16 cellular contexts compared by ENCODE assay signal in the genomic region with DNA sequence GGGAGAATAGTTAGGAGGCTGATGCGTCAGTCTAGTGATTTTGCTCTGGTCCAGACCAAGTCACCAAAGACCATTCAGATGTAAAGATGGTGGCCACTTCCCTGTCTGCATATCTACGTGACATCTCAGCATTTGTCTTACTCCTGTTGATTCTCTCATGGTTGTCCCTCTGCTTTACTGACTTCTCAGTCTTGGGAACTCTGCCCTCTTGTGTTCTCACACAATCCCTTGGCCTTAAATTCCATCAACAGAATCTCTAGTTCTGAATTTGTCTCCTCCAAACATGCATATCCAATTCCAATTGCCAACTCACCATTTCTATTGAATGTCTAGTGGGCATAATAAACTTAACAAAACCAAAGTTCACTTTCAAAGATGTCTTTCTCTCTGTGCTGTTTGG.
DNase-seq lines count a peak whose midpoint lies in the region; ATAC-seq and TF ChIP-seq lines count a peak whose summit lies in the region.
"Had no signal": no experiment of that assay in that cellular context is flagged by ENCODE, and none has a peak within 500 bp of the region (broad histone marks: within the 10 kb centered on the region; RNA-seq: fewer than 3 reads in every experiment).

No MANE protein-coding gene starts in this region.

- no peak overlapping the region for H3K27ac ChIP-seq in endodermal cell (ENCODE audit: low read depth, low read length)
- H3K27ac ChIP-seq in substantia nigra (ENCODE audit: low read depth, low read length, poor library complexity, severe bottlenecking), result peak overlapping the region; percentile 69
- H3K27ac ChIP-seq: pancreas had no signal

- H3K27me3 Mint-ChIP-seq in endodermal cell (ENCODE audit: insufficient read depth), result no peaks in the 10 kb centered on the region

- DNase-seq in NCI-H82 (lab: John Stamatoyannopoulos, UW), result peak; percentile 23
- DNase-seq in NCI-H82 treated with DMSO at 0.1 percent for 48 hours (lab: John Stamatoyannopoulos, UW; ENCODE audit: unreplicated experiment), result no peak
- peak; percentile 5 for DNase-seq in NCI-H1694 (lab: John Stamatoyannopoulos, UW)
- no peak for DNase-seq in endodermal cell
- peak in 5 of 49 donors; percentile 5 to 31 (median 20) for DNase-seq in substantia nigra (lab: John Stamatoyannopoulos, UW)
- no peak for DNase-seq in GOT3 (lab: John Stamatoyannopoulos, UW)
- no peak for DNase-seq in dedifferentiated amniotic fluid mesenchymal stem cell (ENCODE audit: extremely low spot score)
- DNase-seq: ACHN; activated CD4-positive, alpha-beta T cell treated with anti-CD3 and anti-CD28 coated beads, Interleukin-2, amount 50 U/mL, for 4 hours; cortex of kidney; KG1; mammary epithelial cell; pancreas; stimulated activated naive CD4-positive, alpha-beta T cell had no signal

- no peaks in the 10 kb centered on the region for H3K36me3 ChIP-seq in endodermal cell (ENCODE audit: control insufficient read depth, insufficient read depth, low read length)
- H3K36me3 ChIP-seq: pancreas had no signal

- H3K4me3 Mint-ChIP-seq in endodermal cell, result no peak overlapping the region
- H3K4me3 Mint-ChIP-seq: activated naive CD4-positive, alpha-beta T cell treated with anti-CD3 and anti-CD28 coated beads, Interleukin-2, amount 50 U/mL, for 24 hours had no signal

- ATAC-seq in HG02852 (IDR thresholded peaks at IDR 0.05; ENCODE audit: unreplicated experiment), result no peak
- ATAC-seq: pancreas had no signal

- no peaks in the 10 kb centered on the region for H3K36me3 Mint-ChIP-seq in endodermal cell (ENCODE audit: low read depth)
- H3K36me3 Mint-ChIP-seq: activated naive CD4-positive, alpha-beta T cell treated with anti-CD3 and anti-CD28 coated beads, Interleukin-2, amount 50 U/mL, for 24 hours had no signal

- peaks cover 8% of the 10 kb centered on the region for H3K4me1 Mint-ChIP-seq in endodermal cell
- H3K4me1 Mint-ChIP-seq: activated naive CD4-positive, alpha-beta T cell treated with anti-CD3 and anti-CD28 coated beads, Interleukin-2, amount 50 U/mL, for 24 hours had no signal

- no peak overlapping the region for H3K4me3 ChIP-seq in endodermal cell (ENCODE audit: low read length)
- H3K4me3 ChIP-seq: pancreas had no signal

- no peaks in the 10 kb centered on the region for H3K4me1 ChIP-seq in endodermal cell (ENCODE audit: control insufficient read depth, insufficient read depth, low read length)
- H3K4me1 ChIP-seq: pancreas had no signal

- 68 to 82% methylated on average over 2 of the region's 2 CpGs for WGBS in endodermal cell (ENCODE audit: insufficient coverage in 1 of 2, insufficient read length in 1 of 2), 2 experiments

- H3K9me3 ChIP-seq in endodermal cell (ENCODE audit: control insufficient read depth, low read length), result no peaks in the 10 kb centered on the region
- H3K9me3 ChIP-seq: pancreas had no signal

- H3K27me3 ChIP-seq in endodermal cell (ENCODE audit: control insufficient read depth, insufficient read depth, low read length, poor library complexity, severe bottlenecking), result no peaks in the 10 kb centered on the region

- no peak overlapping the region for H3K9ac ChIP-seq in endodermal cell (ENCODE audit: extremely low read depth, low read length, poor library complexity, severe bottlenecking)

- peak; percentile 72 for TF ChIP-seq CTCF in endodermal cell (conservative IDR thresholded peaks at IDR 0.05)

- H3K27ac Mint-ChIP-seq in endodermal cell, result no peak overlapping the region
- H3K27ac Mint-ChIP-seq: activated naive CD4-positive, alpha-beta T cell treated with anti-CD3 and anti-CD28 coated beads, Interleukin-2, amount 50 U/mL, for 24 hours had no signal

- H3K9me3 Mint-ChIP-seq in endodermal cell, result no peaks in the 10 kb centered on the region
- H3K9me3 Mint-ChIP-seq: activated naive CD4-positive, alpha-beta T cell treated with anti-CD3 and anti-CD28 coated beads, Interleukin-2, amount 50 U/mL, for 24 hours had no signal

Comparison
In these comparisons a context has a peak if more than half of its experiments do, and no peak if none do; other contexts are left out.
1. DNase-seq: peak in NCI-H82 (single experiment) and NCI-H1694 (single experiment); none in NCI-H82 treated with DMSO at 0.1 percent for 48 hours (single experiment), endodermal cell (single experiment), GOT3 (single experiment) and dedifferentiated amniotic fluid mesenchymal stem cell (single experiment).